12 cellular contexts compared by ENCODE assay signal in genomic region chr16:69326172-69326873, GRCh38. TPM values are rescaled to one million over a fixed set of nuclear protein-coding genes. Genes with fewer than 3 reads are reported as not detected.
A peak's percentile ranks its signal among the peaks of the same experiment; 100 is the strongest.
DNase-seq lines count a peak whose midpoint lies in the region; ATAC-seq, FAIRE-seq and TF ChIP-seq lines count a peak whose summit lies in the region.
"Had no signal": no experiment of that assay in that cellular context is flagged by ENCODE, and none has a peak within 500 bp of the region (broad histone marks: within the 10 kb centered on the region; RNA-seq: fewer than 3 reads in every experiment).

No MANE protein-coding gene starts in this region.

- H3K4me1 Mint-ChIP-seq in activated CD4-positive, alpha-beta T cell treated with anti-CD3 and anti-CD28 coated beads for 36 hours, result peaks cover 41% of the 10 kb centered on the region
- H3K4me1 Mint-ChIP-seq in brain, result peaks cover 61% of the 10 kb centered on the region

- H2BK5ac ChIP-seq in trophoblast cell (ENCODE audit: low read depth, low read length, poor library complexity), result no peak overlapping the region

- no peak overlapping the region for H2BK12ac ChIP-seq in trophoblast cell (ENCODE audit: low read length)

- H3K4me1 ChIP-seq in small intestine (ENCODE audit: control insufficient read depth in 2 of 2, insufficient read depth in 1 of 2, low read depth in 1 of 2, low read length in 1 of 2) (peaks cover 9 to 10% of the 10 kb centered on the region in 2 donors), trophoblast cell (ENCODE audit: control insufficient read depth in 1 of 2, insufficient read depth in 2 of 2, low read length in 2 of 2) (peaks cover 8 to 13% of the 10 kb centered on the region in 2 experiments)

- H3K4me3 ChIP-seq in small intestine (ENCODE audit: low read depth in 1 of 2, low read length in 2 of 2) (no peak overlapping the region), trophoblast cell (ENCODE audit: low read depth, low read length) (no peak overlapping the region)
- H3K4me3 ChIP-seq: adrenal gland, gastroesophageal sphincter, pancreas had no signal

- POLR2A ChIA-PET in activated CD4-positive, alpha-beta T cell treated with anti-CD3 and anti-CD28 coated beads for 36 hours (lab: Charles Lee), result interaction anchor here (1.0 kb wide), 1 partner anchor 11 kb away, joined by 3 read pairs; no protein-coding TSS in a partner anchor

- H3K23ac ChIP-seq in trophoblast cell (ENCODE audit: low read length), result no peak overlapping the region

- no peak overlapping the region for H2AK5ac ChIP-seq in trophoblast cell (ENCODE audit: low read length)

- WGBS in small intestine, 3 donors, result 16 to 48% (median 26%) methylated on average over 7 of the region's 7 CpGs
- no CpG with 5 or more reads among the region's 7 CpGs for WGBS in trophoblast cell (ENCODE audit: extremely low coverage, insufficient coverage, insufficient read length)

- no peak overlapping the region for H2BK120ac ChIP-seq in trophoblast cell (ENCODE audit: insufficient read depth, low read length, poor library complexity)

- DNase-seq in activated CD4-positive, alpha-beta T cell treated with anti-CD3 and anti-CD28 coated beads for 36 hours, result no peak
- DNase-seq in activated CD4-positive, alpha-beta T cell treated with anti-CD3 and anti-CD28 coated beads, Interleukin-2, amount 50 U/mL, for 4 hours, result no peak
- peak; percentile 93 for DNase-seq in small intestine
- no peak for DNase-seq in trophoblast cell
- DNase-seq: MV-4-11, SHP77 treated with DMSO at 0.1 percent for 48 hours had no signal

- intact Hi-C loops in activated CD4-positive, alpha-beta T cell treated with anti-CD3 and anti-CD28 coated beads for 36 hours (cut with DNase I, micrococcal nuclease), result no loop called here

- H3K36me3 ChIP-seq in small intestine (ENCODE audit: control insufficient read depth in 2 of 2, insufficient read depth in 2 of 2, low read length in 2 of 2), result peaks cover 13 to 20% of the 10 kb centered on the region in 2 donors
- peaks cover 57 to 58% of the 10 kb centered on the region in 2 experiments for H3K36me3 ChIP-seq in trophoblast cell (ENCODE audit: control insufficient read depth in 1 of 2, insufficient read depth in 2 of 2, low read length in 2 of 2)

- CTCF ChIA-PET in activated CD4-positive, alpha-beta T cell treated with anti-CD3 and anti-CD28 coated beads for 36 hours (lab: Charles Lee), result interaction anchor here (1.0 to 1.5 kb wide), 4 partner anchors 12 to 55 kb away, joined by 3 to 7 read pairs (median 4); partner anchors contain the start of gene NIP7

- peak overlapping the region; percentile 67 for H3K27ac Mint-ChIP-seq in activated CD4-positive, alpha-beta T cell treated with anti-CD3 and anti-CD28 coated beads for 36 hours
- peak overlapping the region in 3 of 5 experiments; percentile 26 to 87 (median 43) for H3K27ac Mint-ChIP-seq in brain

- FAIRE-seq in small intestine (lab: Jason Lieb, UNC), result no peak
- FAIRE-seq: GM18507, pancreas had no signal

- peaks cover 12% of the 10 kb centered on the region for H3K79me1 ChIP-seq in trophoblast cell (ENCODE audit: low read length)

- no peaks in the 10 kb centered on the region for H3K27me3 ChIP-seq in small intestine (ENCODE audit: control insufficient read depth in 2 of 2, insufficient read depth in 2 of 2, low read length in 2 of 2)
- H3K27me3 ChIP-seq in trophoblast cell (ENCODE audit: insufficient read depth, low read length), result no peaks in the 10 kb centered on the region
- H3K27me3 ChIP-seq: adrenal gland, gastroesophageal sphincter, pancreas had no signal

- H4K91ac ChIP-seq in trophoblast cell (ENCODE audit: low read depth, low read length), result no peak overlapping the region

- no peak overlapping the region for H3K4ac ChIP-seq in trophoblast cell (ENCODE audit: low read depth, low read length)

- no peak overlapping the region for H4K8ac ChIP-seq in trophoblast cell (ENCODE audit: low read depth, low read length)

- H3K27me3 Mint-ChIP-seq in activated CD4-positive, alpha-beta T cell treated with anti-CD3 and anti-CD28 coated beads for 36 hours, result no peaks in the 10 kb centered on the region
- no peaks in the 10 kb centered on the region for H3K27me3 Mint-ChIP-seq in brain

- H3K18ac ChIP-seq in trophoblast cell (ENCODE audit: low read length), result no peak overlapping the region

- H3K4me3 Mint-ChIP-seq in activated CD4-positive, alpha-beta T cell treated with anti-CD3 and anti-CD28 coated beads for 36 hours, result peak overlapping the region; percentile 83
- H3K4me3 Mint-ChIP-seq in brain, result peak overlapping the region in 3 of 5 experiments; percentile 6 to 54 (median 39)

- TF ChIP-seq CTCF in brain (conservative IDR thresholded peaks at IDR 0.05), result no peak

- no peak overlapping the region for H4K12ac ChIP-seq in trophoblast cell (ENCODE audit: low read depth, low read length)

- H3K9me3 Mint-ChIP-seq in activated CD4-positive, alpha-beta T cell treated with anti-CD3 and anti-CD28 coated beads for 36 hours (ENCODE audit: low read depth), result no peaks in the 10 kb centered on the region
- H3K9me3 Mint-ChIP-seq in brain, result no peaks in the 10 kb centered on the region

- no peaks in the 10 kb centered on the region for H3K9me3 ChIP-seq in small intestine (ENCODE audit: control insufficient read depth, low read depth)
- H3K9me3 ChIP-seq in trophoblast cell (ENCODE audit: insufficient read depth, low read depth, low read length), result no peaks in the 10 kb centered on the region
- H3K9me3 ChIP-seq: adrenal gland, gastroesophageal sphincter, pancreas had no signal

- peaks cover 16% of the 10 kb centered on the region for H3K79me2 ChIP-seq in trophoblast cell (ENCODE audit: control insufficient read depth, insufficient read depth, low read length, poor library complexity)

- no peak overlapping the region for H3K14ac ChIP-seq in trophoblast cell (ENCODE audit: low read length)

- H3K4me2 ChIP-seq in trophoblast cell (ENCODE audit: low read length), result no peak overlapping the region

- H3K27ac ChIP-seq in small intestine (ENCODE audit: low read depth in 1 of 2, low read length in 1 of 2), result peak overlapping the region; percentile 56
- H3K27ac ChIP-seq in trophoblast cell (ENCODE audit: low read depth, low read length), result no peak overlapping the region
- H3K27ac ChIP-seq: adrenal gland, gastroesophageal sphincter, pancreas had no signal

- no peak overlapping the region for H2AFZ ChIP-seq in trophoblast cell (ENCODE audit: insufficient read depth, low read length, poor library complexity)

- H3K9ac ChIP-seq in trophoblast cell (ENCODE audit: low read length), result no peak overlapping the region

- H3K36me3 Mint-ChIP-seq in activated CD4-positive, alpha-beta T cell treated with anti-CD3 and anti-CD28 coated beads for 36 hours (ENCODE audit: low read depth), result peaks cover 61% of the 10 kb centered on the region
- peaks cover 63% of the 10 kb centered on the region for H3K36me3 Mint-ChIP-seq in brain

- no peak for ATAC-seq in activated CD4-positive, alpha-beta T cell treated with anti-CD3 and anti-CD28 coated beads for 36 hours
- ATAC-seq in GM18861 (IDR thresholded peaks at IDR 0.05; ENCODE audit: unreplicated experiment), result no peak
- ATAC-seq: gastroesophageal sphincter had no signal

RNA-seq across cellular contexts. Expression of gene PDF, which starts 4.1 kb away (rescaled TPM):
- total RNA-seq in activated CD4-positive, alpha-beta T cell treated with anti-CD3 and anti-CD28 coated beads for 36 hours, result 10 to 100 TPM; 10.1 to 19.9 TPM
- polyA plus RNA-seq in brain (ENCODE audit: insufficient read depth, low read depth, low replicate concordance) (7.8 TPM), small intestine (10 to 100 TPM in 1 of 3 donors, 1 to 10 TPM in 2; 3.8 to 18.1 (median 4.6) TPM)
- polyA plus RNA-seq in trophoblast cell (2013), result 9.9 and 10.6 TPM in 2 replicates

RNA-seq across cellular contexts. Expression of gene COG8, which starts 13.0 kb away (rescaled TPM):
- 10 to 100 TPM; 30.0 to 30.3 TPM for total RNA-seq in activated CD4-positive, alpha-beta T cell treated with anti-CD3 and anti-CD28 coated beads for 36 hours
- polyA plus RNA-seq in brain (ENCODE audit: insufficient read depth, low read depth, low replicate concordance) (44.5 TPM), small intestine (10 to 100 TPM; 13.0 to 24.0 (median 14.5) TPM)
- polyA plus RNA-seq in trophoblast cell (2013), result 21.2 and 21.4 TPM in 2 replicates

RNA-seq across cellular contexts. Expression of gene NIP7, which starts 13.2 kb away (rescaled TPM):
- total RNA-seq in activated CD4-positive, alpha-beta T cell treated with anti-CD3 and anti-CD28 coated beads for 36 hours, result 10 to 100 TPM; 39.1 to 41.3 TPM
- polyA plus RNA-seq in brain (ENCODE audit: insufficient read depth, low read depth, low replicate concordance) (9.3 TPM), small intestine (10 to 100 TPM; 15.1 to 16.4 (median 15.2) TPM)
- 19.3 and 20.2 TPM in 2 replicates for polyA plus RNA-seq in trophoblast cell (2013)

RNA-seq across cellular contexts. Expression of gene VPS4A, which starts 15.2 kb away (rescaled TPM):
- 10 to 100 TPM; 28.4 to 31.9 TPM for total RNA-seq in activated CD4-positive, alpha-beta T cell treated with anti-CD3 and anti-CD28 coated beads for 36 hours
- 65.3 TPM for polyA plus RNA-seq in brain (ENCODE audit: insufficient read depth, low read depth, low replicate concordance)
- polyA plus RNA-seq in small intestine, result 10 to 100 TPM; 23.0 to 42.7 (median 40.5) TPM
- polyA plus RNA-seq in trophoblast cell (2013), result 24.7 and 25.2 TPM in 2 replicates

RNA-seq across cellular contexts. Expression of gene TMED6, which starts 25.3 kb away (rescaled TPM):
- total RNA-seq in activated CD4-positive, alpha-beta T cell treated with anti-CD3 and anti-CD28 coated beads for 36 hours, result 1 to 10 TPM; 1.2 to 1.3 TPM
- polyA plus RNA-seq in brain (ENCODE audit: insufficient read depth, low read depth, low replicate concordance) (not detected), small intestine (1 to 10 TPM in 2 of 3 donors, not detected in 1; 5.6 to 5.7 TPM)
- polyA plus RNA-seq in trophoblast cell (2013), result 0.11 and 0.14 TPM in 2 replicates
